1 cellular context compared by ENCODE assay signal in the genomic region with DNA sequence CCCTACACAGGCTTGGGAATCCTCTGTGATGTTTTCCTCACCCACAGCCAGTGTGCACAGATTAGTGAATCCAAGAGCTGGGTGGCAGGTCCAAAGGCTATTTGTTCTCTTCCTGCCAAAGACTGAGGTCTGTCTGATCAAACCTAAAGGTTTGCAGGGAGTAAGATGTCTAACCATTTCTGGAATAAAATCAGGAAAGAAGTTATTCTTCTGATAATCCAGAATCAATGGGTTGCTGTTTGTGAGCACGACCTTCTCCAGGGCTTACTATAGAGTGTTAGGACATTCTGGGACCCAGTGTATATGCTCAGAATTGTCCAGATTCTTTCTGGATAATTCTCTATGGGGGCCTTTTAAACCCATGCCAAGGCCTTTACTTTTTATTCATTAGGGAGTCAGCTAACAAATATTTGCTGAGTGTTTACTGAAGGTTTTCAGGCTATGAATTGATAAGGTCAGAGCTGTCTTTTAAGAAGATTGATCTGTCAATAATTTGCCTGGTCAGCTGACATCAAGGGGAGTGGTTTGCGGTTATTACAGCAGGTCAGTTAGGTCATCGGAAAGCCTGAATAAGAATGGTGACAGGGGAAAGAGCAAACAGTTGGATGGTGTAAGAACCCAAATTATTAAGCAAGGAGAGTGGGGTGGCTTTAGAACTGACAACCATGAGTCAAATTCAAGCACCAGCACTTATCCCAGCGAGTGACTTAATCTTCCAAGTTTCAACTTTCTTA.
TF ChIP-seq lines count a peak whose summit lies in the region.

No MANE protein-coding gene starts in this region.

TF ChIP-seq in HepG2, 621 proteins besides CTCF, POLR2A, EP300 and RAD21 (continued from another document and continues in another):
- TF ChIP-seq ELF3 (CRISPR knock-in tag; IDR thresholded peaks at IDR 0.05) (peak; percentile 34; the same call in 1 of the 2 replicates), SAP130 (CRISPR knock-in tag; IDR thresholded peaks at IDR 0.05; ENCODE audit: low read depth) (peak; percentile 71), WIZ (CRISPR knock-in tag; IDR thresholded peaks at IDR 0.05) (0 out of 2 replicates have a peak, but pooled peaks have one; percentile 74), HDAC1 (CRISPR knock-in tag; IDR thresholded peaks at IDR 0.05) (peak; percentile 65), SALL2 (CRISPR knock-in tag; IDR thresholded peaks at IDR 0.05) (no peak), SSRP1 (CRISPR knock-in tag; IDR thresholded peaks at IDR 0.05) (no peak; the same call in 1 of the 2 replicates), FIP1L1 (IDR thresholded peaks at IDR 0.05; ENCODE audit: borderline replicate concordance, insufficient read depth, low read depth, low read length) (no peak), ISX (CRISPR knock-in tag; conservative IDR thresholded peaks at IDR 0.05) (no peak), SETDB1 (CRISPR knock-in tag; IDR thresholded peaks at IDR 0.05; ENCODE audit: borderline replicate concordance) (no peak), ZSCAN9 (CRISPR knock-in tag; IDR thresholded peaks at IDR 0.05; ENCODE audit: borderline replicate concordance) (no peak), ZNF724P (CRISPR knock-in tag; IDR thresholded peaks at IDR 0.05; ENCODE audit: borderline replicate concordance) (no peak), ZBTB7A (CRISPR knock-in tag; IDR thresholded peaks at IDR 0.05) (no peak), GFI1 (CRISPR knock-in tag; IDR thresholded peaks at IDR 0.05; ENCODE audit: borderline replicate concordance) (peak; percentile 67; the same call in 1 of the 2 replicates), ZNF10 (CRISPR knock-in tag; IDR thresholded peaks at IDR 0.05; ENCODE audit: borderline replicate concordance, low read depth) (no peak), HHEX (CRISPR knock-in tag; IDR thresholded peaks at IDR 0.05) (0 out of 2 replicates have a peak, but pooled peaks have one; percentile 57), ZFP37 (CRISPR knock-in tag; IDR thresholded peaks at IDR 0.05; ENCODE audit: borderline replicate concordance) (no peak), ZNF816 (CRISPR knock-in tag; IDR thresholded peaks at IDR 0.05; ENCODE audit: borderline replicate concordance) (no peak), ZNF790 (CRISPR knock-in tag; IDR thresholded peaks at IDR 0.05; ENCODE audit: borderline replicate concordance) (no peak), ZNF446 (CRISPR knock-in tag; IDR thresholded peaks at IDR 0.05) (no peak), SP2 (CRISPR knock-in tag; IDR thresholded peaks at IDR 0.05) (no peak), FOXK2 (IDR thresholded peaks at IDR 0.05) (no peak), CREB1 (IDR thresholded peaks at IDR 0.05) (peak; percentile 60), CREB1 (CRISPR knock-in tag; IDR thresholded peaks at IDR 0.05) (peak; percentile 49; the same call in 1 of the 2 replicates), MEF2D (CRISPR knock-in tag; IDR thresholded peaks at IDR 0.05) (no peak; the same call in 1 of the 2 replicates), IRX3 (CRISPR knock-in tag; IDR thresholded peaks at IDR 0.05; ENCODE audit: borderline replicate concordance, low read depth) (no peak), PHF5A (CRISPR knock-in tag; IDR thresholded peaks at IDR 0.05; ENCODE audit: low read depth, unreplicated experiment) (no peak), ZNF761 (CRISPR knock-in tag; conservative IDR thresholded peaks at IDR 0.05) (no peak), CHD2 (IDR thresholded peaks at IDR 0.05; ENCODE audit: low read depth, low read length) (no peak), GTF3A (CRISPR knock-in tag; conservative IDR thresholded peaks at IDR 0.05) (no peak), ZNF3 (CRISPR knock-in tag; IDR thresholded peaks at IDR 0.05) (no peak; the same call in 1 of the 2 replicates), REL (CRISPR knock-in tag; conservative IDR thresholded peaks at IDR 0.05) (no peak), ZNF205 (CRISPR knock-in tag; IDR thresholded peaks at IDR 0.05) (no peak), TCF12 (IDR thresholded peaks at IDR 0.05) (no peak), TCF12 (CRISPR knock-in tag; IDR thresholded peaks at IDR 0.05) (no peak), ZFP62 (CRISPR knock-in tag; IDR thresholded peaks at IDR 0.05) (no peak), RBFOX2 (IDR thresholded peaks at IDR 0.05; ENCODE audit: low read depth, low read length) (peak; percentile 19), KLF11 (CRISPR knock-in tag; IDR thresholded peaks at IDR 0.05) (0 out of 2 replicates have a peak, but pooled peaks have one; percentile 39), RNF2 (conservative IDR thresholded peaks at IDR 0.05; ENCODE audit: low read depth) (no peak), MTF1 (CRISPR knock-in tag; IDR thresholded peaks at IDR 0.05) (no peak), NFE2L1 (CRISPR knock-in tag; IDR thresholded peaks at IDR 0.05; ENCODE audit: borderline replicate concordance) (no peak), ZNF737 (CRISPR knock-in tag; IDR thresholded peaks at IDR 0.05; ENCODE audit: borderline replicate concordance) (no peak), ZNF235 (CRISPR knock-in tag; IDR thresholded peaks at IDR 0.05; ENCODE audit: borderline replicate concordance) (no peak), ZNF326 (CRISPR knock-in tag; IDR thresholded peaks at IDR 0.05; ENCODE audit: borderline replicate concordance) (no peak), DPF2 (CRISPR knock-in tag; IDR thresholded peaks at IDR 0.05; ENCODE audit: borderline replicate concordance, low read depth) (peak; percentile 68), ZNF121 (CRISPR knock-in tag; IDR thresholded peaks at IDR 0.05) (no peak), XBP1 (CRISPR knock-in tag; IDR thresholded peaks at IDR 0.05) (no peak)
- TF ChIP-seq, protein P1, sequence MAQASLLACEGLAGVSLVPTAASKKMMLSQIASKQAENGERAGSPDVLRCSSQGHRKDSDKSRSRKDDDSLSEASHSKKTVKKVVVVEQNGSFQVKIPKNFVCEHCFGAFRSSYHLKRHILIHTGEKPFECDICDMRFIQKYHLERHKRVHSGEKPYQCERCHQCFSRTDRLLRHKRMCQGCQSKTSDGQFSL (CRISPR knock-in tag; IDR thresholded peaks at IDR 0.05) = 0 out of 2 replicates have a peak, but pooled peaks have one; percentile 2
- TF ChIP-seq, protein P2, sequence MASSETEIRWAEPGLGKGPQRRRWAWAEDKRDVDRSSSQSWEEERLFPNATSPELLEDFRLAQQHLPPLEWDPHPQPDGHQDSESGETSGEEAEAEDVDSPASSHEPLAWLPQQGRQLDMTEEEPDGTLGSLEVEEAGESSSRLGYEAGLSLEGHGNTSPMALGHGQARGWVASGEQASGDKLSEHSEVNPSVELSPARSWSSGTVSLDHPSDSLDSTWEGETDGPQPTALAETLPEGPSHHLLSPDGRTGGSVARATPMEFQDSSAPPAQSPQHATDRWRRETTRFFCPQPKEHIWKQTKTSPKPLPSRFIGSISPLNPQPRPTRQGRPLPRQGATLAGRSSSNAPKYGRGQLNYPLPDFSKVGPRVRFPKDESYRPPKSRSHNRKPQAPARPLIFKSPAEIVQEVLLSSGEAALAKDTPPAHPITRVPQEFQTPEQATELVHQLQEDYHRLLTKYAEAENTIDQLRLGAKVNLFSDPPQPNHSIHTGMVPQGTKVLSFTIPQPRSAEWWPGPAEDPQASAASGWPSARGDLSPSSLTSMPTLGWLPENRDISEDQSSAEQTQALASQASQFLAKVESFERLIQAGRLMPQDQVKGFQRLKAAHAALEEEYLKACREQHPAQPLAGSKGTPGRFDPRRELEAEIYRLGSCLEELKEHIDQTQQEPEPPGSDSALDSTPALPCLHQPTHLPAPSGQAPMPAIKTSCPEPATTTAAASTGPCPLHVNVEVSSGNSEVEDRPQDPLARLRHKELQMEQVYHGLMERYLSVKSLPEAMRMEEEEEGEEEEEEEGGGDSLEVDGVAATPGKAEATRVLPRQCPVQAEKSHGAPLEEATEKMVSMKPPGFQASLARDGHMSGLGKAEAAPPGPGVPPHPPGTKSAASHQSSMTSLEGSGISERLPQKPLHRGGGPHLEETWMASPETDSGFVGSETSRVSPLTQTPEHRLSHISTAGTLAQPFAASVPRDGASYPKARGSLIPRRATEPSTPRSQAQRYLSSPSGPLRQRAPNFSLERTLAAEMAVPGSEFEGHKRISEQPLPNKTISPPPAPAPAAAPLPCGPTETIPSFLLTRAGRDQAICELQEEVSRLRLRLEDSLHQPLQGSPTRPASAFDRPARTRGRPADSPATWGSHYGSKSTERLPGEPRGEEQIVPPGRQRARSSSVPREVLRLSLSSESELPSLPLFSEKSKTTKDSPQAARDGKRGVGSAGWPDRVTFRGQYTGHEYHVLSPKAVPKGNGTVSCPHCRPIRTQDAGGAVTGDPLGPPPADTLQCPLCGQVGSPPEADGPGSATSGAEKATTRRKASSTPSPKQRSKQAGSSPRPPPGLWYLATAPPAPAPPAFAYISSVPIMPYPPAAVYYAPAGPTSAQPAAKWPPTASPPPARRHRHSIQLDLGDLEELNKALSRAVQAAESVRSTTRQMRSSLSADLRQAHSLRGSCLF (CRISPR knock-in tag; IDR thresholded peaks at IDR 0.05; ENCODE audit: borderline replicate concordance) = no peak
- TF ChIP-seq, protein P3, sequence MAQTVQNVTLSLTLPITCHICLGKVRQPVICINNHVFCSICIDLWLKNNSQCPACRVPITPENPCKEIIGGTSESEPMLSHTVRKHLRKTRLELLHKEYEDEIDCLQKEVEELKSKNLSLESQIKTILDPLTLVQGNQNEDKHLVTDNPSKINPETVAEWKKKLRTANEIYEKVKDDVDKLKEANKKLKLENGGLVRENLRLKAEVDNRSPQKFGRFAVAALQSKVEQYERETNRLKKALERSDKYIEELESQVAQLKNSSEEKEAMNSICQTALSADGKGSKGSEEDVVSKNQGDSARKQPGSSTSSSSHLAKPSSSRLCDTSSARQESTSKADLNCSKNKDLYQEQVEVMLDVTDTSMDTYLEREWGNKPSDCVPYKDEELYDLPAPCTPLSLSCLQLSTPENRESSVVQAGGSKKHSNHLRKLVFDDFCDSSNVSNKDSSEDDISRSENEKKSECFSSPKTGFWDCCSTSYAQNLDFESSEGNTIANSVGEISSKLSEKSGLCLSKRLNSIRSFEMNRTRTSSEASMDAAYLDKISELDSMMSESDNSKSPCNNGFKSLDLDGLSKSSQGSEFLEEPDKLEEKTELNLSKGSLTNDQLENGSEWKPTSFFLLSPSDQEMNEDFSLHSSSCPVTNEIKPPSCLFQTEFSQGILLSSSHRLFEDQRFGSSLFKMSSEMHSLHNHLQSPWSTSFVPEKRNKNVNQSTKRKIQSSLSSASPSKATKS (CRISPR knock-in tag; IDR thresholded peaks at IDR 0.05) = no peak
- TF ChIP-seq, protein P4, sequence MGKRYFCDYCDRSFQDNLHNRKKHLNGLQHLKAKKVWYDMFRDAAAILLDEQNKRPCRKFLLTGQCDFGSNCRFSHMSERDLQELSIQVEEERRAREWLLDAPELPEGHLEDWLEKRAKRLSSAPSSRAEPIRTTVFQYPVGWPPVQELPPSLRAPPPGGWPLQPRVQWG (CRISPR knock-in tag; IDR thresholded peaks at IDR 0.05; ENCODE audit: borderline replicate concordance, low read depth) = no peak
- TF ChIP-seq, protein P5, sequence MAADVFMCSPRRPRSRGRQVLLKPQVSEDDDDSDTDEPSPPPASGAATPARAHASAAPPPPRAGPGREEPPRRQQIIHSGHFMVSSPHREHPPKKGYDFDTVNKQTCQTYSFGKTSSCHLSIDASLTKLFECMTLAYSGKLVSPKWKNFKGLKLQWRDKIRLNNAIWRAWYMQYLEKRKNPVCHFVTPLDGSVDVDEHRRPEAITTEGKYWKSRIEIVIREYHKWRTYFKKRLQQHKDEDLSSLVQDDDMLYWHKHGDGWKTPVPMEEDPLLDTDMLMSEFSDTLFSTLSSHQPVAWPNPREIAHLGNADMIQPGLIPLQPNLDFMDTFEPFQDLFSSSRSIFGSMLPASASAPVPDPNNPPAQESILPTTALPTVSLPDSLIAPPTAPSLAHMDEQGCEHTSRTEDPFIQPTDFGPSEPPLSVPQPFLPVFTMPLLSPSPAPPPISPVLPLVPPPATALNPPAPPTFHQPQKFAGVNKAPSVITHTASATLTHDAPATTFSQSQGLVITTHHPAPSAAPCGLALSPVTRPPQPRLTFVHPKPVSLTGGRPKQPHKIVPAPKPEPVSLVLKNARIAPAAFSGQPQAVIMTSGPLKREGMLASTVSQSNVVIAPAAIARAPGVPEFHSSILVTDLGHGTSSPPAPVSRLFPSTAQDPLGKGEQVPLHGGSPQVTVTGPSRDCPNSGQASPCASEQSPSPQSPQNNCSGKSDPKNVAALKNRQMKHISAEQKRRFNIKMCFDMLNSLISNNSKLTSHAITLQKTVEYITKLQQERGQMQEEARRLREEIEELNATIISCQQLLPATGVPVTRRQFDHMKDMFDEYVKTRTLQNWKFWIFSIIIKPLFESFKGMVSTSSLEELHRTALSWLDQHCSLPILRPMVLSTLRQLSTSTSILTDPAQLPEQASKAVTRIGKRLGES (CRISPR knock-in tag; IDR thresholded peaks at IDR 0.05; ENCODE audit: borderline replicate concordance) = peak; percentile 41; the same call in 1 of the 2 replicates
- TF ChIP-seq, protein P6, sequence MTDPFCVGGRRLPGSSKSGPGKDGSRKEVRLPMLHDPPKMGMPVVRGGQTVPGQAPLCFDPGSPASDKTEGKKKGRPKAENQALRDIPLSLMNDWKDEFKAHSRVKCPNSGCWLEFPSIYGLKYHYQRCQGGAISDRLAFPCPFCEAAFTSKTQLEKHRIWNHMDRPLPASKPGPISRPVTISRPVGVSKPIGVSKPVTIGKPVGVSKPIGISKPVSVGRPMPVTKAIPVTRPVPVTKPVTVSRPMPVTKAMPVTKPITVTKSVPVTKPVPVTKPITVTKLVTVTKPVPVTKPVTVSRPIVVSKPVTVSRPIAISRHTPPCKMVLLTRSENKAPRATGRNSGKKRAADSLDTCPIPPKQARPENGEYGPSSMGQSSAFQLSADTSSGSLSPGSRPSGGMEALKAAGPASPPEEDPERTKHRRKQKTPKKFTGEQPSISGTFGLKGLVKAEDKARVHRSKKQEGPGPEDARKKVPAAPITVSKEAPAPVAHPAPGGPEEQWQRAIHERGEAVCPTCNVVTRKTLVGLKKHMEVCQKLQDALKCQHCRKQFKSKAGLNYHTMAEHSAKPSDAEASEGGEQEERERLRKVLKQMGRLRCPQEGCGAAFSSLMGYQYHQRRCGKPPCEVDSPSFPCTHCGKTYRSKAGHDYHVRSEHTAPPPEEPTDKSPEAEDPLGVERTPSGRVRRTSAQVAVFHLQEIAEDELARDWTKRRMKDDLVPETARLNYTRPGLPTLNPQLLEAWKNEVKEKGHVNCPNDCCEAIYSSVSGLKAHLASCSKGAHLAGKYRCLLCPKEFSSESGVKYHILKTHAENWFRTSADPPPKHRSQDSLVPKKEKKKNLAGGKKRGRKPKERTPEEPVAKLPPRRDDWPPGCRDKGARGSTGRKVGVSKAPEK (CRISPR knock-in tag; IDR thresholded peaks at IDR 0.05; ENCODE audit: borderline replicate concordance) = no peak
- TF ChIP-seq, protein P7, sequence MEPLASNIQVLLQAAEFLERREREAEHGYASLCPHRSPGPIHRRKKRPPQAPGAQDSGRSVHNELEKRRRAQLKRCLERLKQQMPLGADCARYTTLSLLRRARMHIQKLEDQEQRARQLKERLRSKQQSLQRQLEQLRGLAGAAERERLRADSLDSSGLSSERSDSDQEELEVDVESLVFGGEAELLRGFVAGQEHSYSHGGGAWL (CRISPR knock-in tag; IDR thresholded peaks at IDR 0.05) = no peak
